ENCODE assay signal across 9 cellular contexts in genomic region chr1:19344372-19344810, GRCh38. TPM values are rescaled to one million over a fixed set of nuclear protein-coding genes. Genes with fewer than 3 reads are reported as not detected.
A peak's percentile ranks its signal among the peaks of the same experiment; 100 is the strongest.
DNase-seq lines count a peak whose midpoint lies in the region; ATAC-seq, FAIRE-seq and TF ChIP-seq lines count a peak whose summit lies in the region.
"Had no signal": no experiment of that assay in that cellular context is flagged by ENCODE, and none has a peak within 500 bp of the region (broad histone marks: within the 10 kb centered on the region; RNA-seq: fewer than 3 reads in every experiment).

No MANE protein-coding gene starts in this region.

- peaks cover 47% of the 10 kb centered on the region for H3K36me3 Mint-ChIP-seq in Caco-2 (ENCODE audit: insufficient read depth, unreplicated experiment)
- peaks cover 12% of the 10 kb centered on the region for H3K36me3 Mint-ChIP-seq in astrocyte (ENCODE audit: low read depth, unreplicated experiment)

- H3K9me3 Mint-ChIP-seq in Caco-2 (ENCODE audit: unreplicated experiment) = no peaks in the 10 kb centered on the region
- H3K9me3 Mint-ChIP-seq in astrocyte (ENCODE audit: unreplicated experiment) = no peaks in the 10 kb centered on the region
- H3K9me3 Mint-ChIP-seq: IgD-negative memory B cell had no signal

- intact Hi-C loops in Caco-2 (cut with micrococcal nuclease; ENCODE audit: unreplicated experiment) = loop anchor here (1.0 kb wide), 1 partner anchor 43 kb away; no protein-coding TSS in a partner anchor

- H3K27ac ChIP-seq in astrocyte (ENCODE audit: low read depth, low read length) = no peak overlapping the region

- H3K27me3 ChIP-seq in Caco-2 (replicated peaks; ENCODE audit: control insufficient read depth, insufficient read depth, low read length) (no peaks in the 10 kb centered on the region), astrocyte (ENCODE audit: insufficient read depth, low read length) (no peaks in the 10 kb centered on the region)

- H3K4me1 Mint-ChIP-seq in Caco-2 (ENCODE audit: low read depth, unreplicated experiment) (no peaks in the 10 kb centered on the region), astrocyte (ENCODE audit: low read depth, unreplicated experiment) (peaks cover 3% of the 10 kb centered on the region)

- no peak overlapping the region for H3K4me3 ChIP-seq in Caco-2 (ENCODE audit: low read depth, low read length)
- no peak overlapping the region for H3K4me3 ChIP-seq in astrocyte (ENCODE audit: insufficient read depth, low read depth, low read length)

- H4K20me1 ChIP-seq in astrocyte (ENCODE audit: insufficient read depth, low read length) = peaks cover 86% of the 10 kb centered on the region

- no peak for FAIRE-seq in astrocyte (lab: Jason Lieb, UNC)

- H3K79me2 ChIP-seq in astrocyte (ENCODE audit: insufficient read depth, low read length) = peaks cover 3% of the 10 kb centered on the region

- ATAC-seq in SK-N-SH treated with all-trans-retinoic acid at 6 μM for 48 hours = peak; percentile 80
- no peak for ATAC-seq in GM18519 (IDR thresholded peaks at IDR 0.05; ENCODE audit: low FRiP score, unreplicated experiment)
- no peak for ATAC-seq in GM21447 (IDR thresholded peaks at IDR 0.05; ENCODE audit: unreplicated experiment)

- POLR2A ChIA-PET in Caco-2 (lab: Charles Lee) = no interaction called here

- H3K9me3 ChIP-seq in Caco-2 = no peaks in the 10 kb centered on the region
- no peaks in the 10 kb centered on the region for H3K9me3 ChIP-seq in astrocyte (ENCODE audit: insufficient read depth, low read depth, low read length)

- no peak overlapping the region for H2AFZ ChIP-seq in astrocyte (ENCODE audit: low read depth, low read length)

- BruUV-seq in Caco-2 (replicated peaks; lab: Mats Ljungman, UMichigan) = no TSS peak

- no peak overlapping the region for H3K4me2 ChIP-seq in astrocyte (ENCODE audit: low read length)

- H3K27me3 Mint-ChIP-seq in Caco-2 (ENCODE audit: insufficient read depth, unreplicated experiment) (no peaks in the 10 kb centered on the region), astrocyte (ENCODE audit: low read depth, unreplicated experiment) (no peaks in the 10 kb centered on the region)
- H3K27me3 Mint-ChIP-seq: IgD-negative memory B cell had no signal

- DNase-seq in Caco-2 (peak in 1 of 2 experiments; percentile 75), HuH-7 (ENCODE audit: low spot score) (peak; percentile 85), astrocyte (ENCODE audit: low read depth) (no peak), hypothalamus (lab: John Stamatoyannopoulos, UW) (peak in 37 of 51 donors; percentile 5 to 72 (median 28))
- peak; percentile 59 to 63 for DNase-seq in stimulated activated CD4-positive, alpha-beta T cell treated with anti-CD3 and anti-CD28 coated beads, Interleukin-2, amount 100 ng/mL, for 24 hours

- H3K36me3 ChIP-seq in Caco-2 (ENCODE audit: control insufficient read depth, insufficient read depth, low read length) (peaks cover 3% of the 10 kb centered on the region; the same call in 1 of the 2 replicates), astrocyte (ENCODE audit: insufficient read depth, low read length) (peaks cover 20% of the 10 kb centered on the region)

- CTCF ChIA-PET in Caco-2 (lab: Charles Lee) = interaction anchor here (1.3 kb wide), 1 partner anchor 307 kb away, joined by 4 read pairs; no protein-coding TSS in a partner anchor

- no peak overlapping the region for H3K9ac ChIP-seq in astrocyte (ENCODE audit: low read length)

- H3K4me3 Mint-ChIP-seq in Caco-2 (ENCODE audit: unreplicated experiment) (no peak overlapping the region), astrocyte (ENCODE audit: unreplicated experiment) (no peak overlapping the region)
- H3K4me3 Mint-ChIP-seq: IgD-negative memory B cell had no signal

- H3K4me1 ChIP-seq in Caco-2 = no peaks in the 10 kb centered on the region
- no peaks in the 10 kb centered on the region for H3K4me1 ChIP-seq in astrocyte (ENCODE audit: insufficient read depth, low read length)

- H3K27ac Mint-ChIP-seq in Caco-2 (ENCODE audit: unreplicated experiment) (no peak overlapping the region), astrocyte (ENCODE audit: unreplicated experiment) (no peak overlapping the region)

- TF ChIP-seq CTCF in Caco-2 (IDR thresholded peaks at IDR 0.05; ENCODE audit: insufficient read depth in 1 of 2, low read depth in 1 of 2, low read length in 1 of 2, severe bottlenecking in 1 of 2, unreplicated experiment in 1 of 2) = peak; percentile 82 to 85
- TF ChIP-seq CTCF in astrocyte (IDR thresholded peaks at IDR 0.05; ENCODE audit: insufficient read depth, low read depth, low read length) = peak; percentile 55

TF ChIP-seq in SK-N-SH treated with all-trans-retinoic acid at 6 μM for 48 hours, 23 proteins besides CTCF, POLR2A, EP300 and RAD21:
- no peak for TF ChIP-seq ARNTL (CRISPR knock-in tag; IDR thresholded peaks at IDR 0.05; ENCODE audit: borderline replicate concordance, low read depth)
- no peak for TF ChIP-seq OSR1 (CRISPR knock-in tag; IDR thresholded peaks at IDR 0.05)
TF ChIP-seq in SK-N-SH treated with all-trans-retinoic acid at 6 μM for 48 hours: peak in this region for 0.

RNA-seq across cellular contexts. Expression of gene SLC66A1, which starts 32.3 kb away (rescaled TPM):
- 22.0 and 24.0 TPM in 2 replicates for total RNA-seq in Caco-2 (2022)
- 17.4 and 21.5 TPM in 2 replicates for total RNA-seq in astrocyte

RNA-seq across cellular contexts. Expression of gene AKR7A2, which starts 32.4 kb away (rescaled TPM):
- total RNA-seq in Caco-2 (2022) = 55.4 and 56.7 TPM in 2 replicates
- 30.3 and 33.9 TPM in 2 replicates for total RNA-seq in astrocyte

RNA-seq across cellular contexts. Expression of gene AKR7A3, which starts 55.8 kb away (rescaled TPM):
- total RNA-seq in Caco-2 (2022) (2.4 and 2.8 TPM in 2 replicates), astrocyte (0.20 and 0.55 TPM in 2 replicates)
